ENCODE assay signal across 1 cellular context in the genomic region with DNA sequence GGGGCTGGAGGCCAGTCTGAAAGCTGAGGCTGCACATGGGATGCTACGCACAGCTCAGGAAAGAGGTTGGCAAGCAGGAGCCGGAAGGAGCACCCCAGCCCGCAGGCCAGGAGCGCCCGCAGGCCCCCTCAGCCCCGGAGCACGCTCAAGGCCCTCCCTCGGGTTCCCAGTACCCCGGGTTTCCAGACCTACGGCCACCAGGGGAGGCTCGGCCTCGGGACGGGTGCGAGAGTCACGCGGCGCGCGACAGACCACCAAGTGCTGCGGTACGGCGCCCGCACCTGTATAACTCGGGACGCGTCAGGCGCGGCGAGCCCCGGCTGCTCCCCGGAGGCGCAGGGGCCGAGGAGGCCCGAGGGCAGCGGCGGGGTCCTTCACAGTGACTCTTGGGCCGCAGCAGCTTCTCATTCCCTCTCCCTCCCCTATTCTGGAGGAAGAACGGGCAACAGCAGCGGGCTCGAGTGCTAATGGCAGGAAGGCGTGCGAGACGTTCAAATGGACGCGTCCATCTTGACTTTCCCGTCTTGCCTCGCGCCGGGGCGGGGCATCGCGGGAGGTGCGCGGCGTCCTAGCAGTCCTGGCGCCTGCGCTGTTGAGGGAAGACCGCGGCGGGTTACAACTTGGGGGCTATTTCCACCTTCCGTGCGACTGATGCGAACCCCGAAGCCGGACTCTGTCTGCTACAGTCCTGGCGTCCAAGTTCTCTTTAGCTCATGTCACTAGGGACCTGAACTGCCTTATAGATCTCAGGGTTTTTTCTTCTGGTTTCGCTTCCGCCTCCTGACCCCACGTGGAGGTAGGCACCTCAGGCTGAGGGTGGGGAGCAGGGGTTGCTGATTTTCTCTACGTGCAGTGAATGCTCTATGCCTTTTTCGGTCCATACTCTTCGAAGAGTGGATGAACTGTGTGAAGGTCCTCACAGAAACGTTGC.
TF ChIP-seq lines count a peak whose summit lies in the region.

A gene with protein sequence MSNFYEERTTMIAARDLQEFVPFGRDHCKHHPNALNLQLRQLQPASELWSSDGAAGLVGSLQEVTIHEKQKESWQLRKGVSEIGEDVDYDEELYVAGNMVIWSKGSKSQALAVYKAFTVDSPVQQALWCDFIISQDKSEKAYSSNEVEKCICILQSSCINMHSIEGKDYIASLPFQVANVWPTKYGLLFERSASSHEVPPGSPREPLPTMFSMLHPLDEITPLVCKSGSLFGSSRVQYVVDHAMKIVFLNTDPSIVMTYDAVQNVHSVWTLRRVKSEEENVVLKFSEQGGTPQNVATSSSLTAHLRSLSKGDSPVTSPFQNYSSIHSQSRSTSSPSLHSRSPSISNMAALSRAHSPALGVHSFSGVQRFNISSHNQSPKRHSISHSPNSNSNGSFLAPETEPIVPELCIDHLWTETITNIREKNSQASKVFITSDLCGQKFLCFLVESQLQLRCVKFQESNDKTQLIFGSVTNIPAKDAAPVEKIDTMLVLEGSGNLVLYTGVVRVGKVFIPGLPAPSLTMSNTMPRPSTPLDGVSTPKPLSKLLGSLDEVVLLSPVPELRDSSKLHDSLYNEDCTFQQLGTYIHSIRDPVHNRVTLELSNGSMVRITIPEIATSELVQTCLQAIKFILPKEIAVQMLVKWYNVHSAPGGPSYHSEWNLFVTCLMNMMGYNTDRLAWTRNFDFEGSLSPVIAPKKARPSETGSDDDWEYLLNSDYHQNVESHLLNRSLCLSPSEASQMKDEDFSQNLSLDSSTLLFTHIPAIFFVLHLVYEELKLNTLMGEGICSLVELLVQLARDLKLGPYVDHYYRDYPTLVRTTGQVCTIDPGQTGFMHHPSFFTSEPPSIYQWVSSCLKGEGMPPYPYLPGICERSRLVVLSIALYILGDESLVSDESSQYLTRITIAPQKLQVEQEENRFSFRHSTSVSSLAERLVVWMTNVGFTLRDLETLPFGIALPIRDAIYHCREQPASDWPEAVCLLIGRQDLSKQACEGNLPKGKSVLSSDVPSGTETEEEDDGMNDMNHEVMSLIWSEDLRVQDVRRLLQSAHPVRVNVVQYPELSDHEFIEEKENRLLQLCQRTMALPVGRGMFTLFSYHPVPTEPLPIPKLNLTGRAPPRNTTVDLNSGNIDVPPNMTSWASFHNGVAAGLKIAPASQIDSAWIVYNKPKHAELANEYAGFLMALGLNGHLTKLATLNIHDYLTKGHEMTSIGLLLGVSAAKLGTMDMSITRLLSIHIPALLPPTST (N-terminal part only) (minus strand): TSS at position 533 of the 931 bp plus-strand sequence. CDS start 3,368 bp downstream, outside the sequence.

TF ChIP-seq in HepG2, 621 proteins besides CTCF, POLR2A, EP300 and RAD21 (continued from another document and continues in another):
- TF ChIP-seq, protein P1, sequence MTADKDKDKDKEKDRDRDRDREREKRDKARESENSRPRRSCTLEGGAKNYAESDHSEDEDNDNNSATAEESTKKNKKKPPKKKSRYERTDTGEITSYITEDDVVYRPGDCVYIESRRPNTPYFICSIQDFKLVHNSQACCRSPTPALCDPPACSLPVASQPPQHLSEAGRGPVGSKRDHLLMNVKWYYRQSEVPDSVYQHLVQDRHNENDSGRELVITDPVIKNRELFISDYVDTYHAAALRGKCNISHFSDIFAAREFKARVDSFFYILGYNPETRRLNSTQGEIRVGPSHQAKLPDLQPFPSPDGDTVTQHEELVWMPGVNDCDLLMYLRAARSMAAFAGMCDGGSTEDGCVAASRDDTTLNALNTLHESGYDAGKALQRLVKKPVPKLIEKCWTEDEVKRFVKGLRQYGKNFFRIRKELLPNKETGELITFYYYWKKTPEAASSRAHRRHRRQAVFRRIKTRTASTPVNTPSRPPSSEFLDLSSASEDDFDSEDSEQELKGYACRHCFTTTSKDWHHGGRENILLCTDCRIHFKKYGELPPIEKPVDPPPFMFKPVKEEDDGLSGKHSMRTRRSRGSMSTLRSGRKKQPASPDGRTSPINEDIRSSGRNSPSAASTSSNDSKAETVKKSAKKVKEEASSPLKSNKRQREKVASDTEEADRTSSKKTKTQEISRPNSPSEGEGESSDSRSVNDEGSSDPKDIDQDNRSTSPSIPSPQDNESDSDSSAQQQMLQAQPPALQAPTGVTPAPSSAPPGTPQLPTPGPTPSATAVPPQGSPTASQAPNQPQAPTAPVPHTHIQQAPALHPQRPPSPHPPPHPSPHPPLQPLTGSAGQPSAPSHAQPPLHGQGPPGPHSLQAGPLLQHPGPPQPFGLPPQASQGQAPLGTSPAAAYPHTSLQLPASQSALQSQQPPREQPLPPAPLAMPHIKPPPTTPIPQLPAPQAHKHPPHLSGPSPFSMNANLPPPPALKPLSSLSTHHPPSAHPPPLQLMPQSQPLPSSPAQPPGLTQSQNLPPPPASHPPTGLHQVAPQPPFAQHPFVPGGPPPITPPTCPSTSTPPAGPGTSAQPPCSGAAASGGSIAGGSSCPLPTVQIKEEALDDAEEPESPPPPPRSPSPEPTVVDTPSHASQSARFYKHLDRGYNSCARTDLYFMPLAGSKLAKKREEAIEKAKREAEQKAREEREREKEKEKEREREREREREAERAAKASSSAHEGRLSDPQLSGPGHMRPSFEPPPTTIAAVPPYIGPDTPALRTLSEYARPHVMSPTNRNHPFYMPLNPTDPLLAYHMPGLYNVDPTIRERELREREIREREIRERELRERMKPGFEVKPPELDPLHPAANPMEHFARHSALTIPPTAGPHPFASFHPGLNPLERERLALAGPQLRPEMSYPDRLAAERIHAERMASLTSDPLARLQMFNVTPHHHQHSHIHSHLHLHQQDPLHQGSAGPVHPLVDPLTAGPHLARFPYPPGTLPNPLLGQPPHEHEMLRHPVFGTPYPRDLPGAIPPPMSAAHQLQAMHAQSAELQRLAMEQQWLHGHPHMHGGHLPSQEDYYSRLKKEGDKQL (CRISPR knock-in tag; IDR thresholded peaks at IDR 0.05; ENCODE audit: low read depth): no peak
- TF ChIP-seq NFKB2 (CRISPR knock-in tag; IDR thresholded peaks at IDR 0.05; ENCODE audit: borderline replicate concordance) (peak; percentile 94; the same call in 1 of the 2 replicates), KDM1A (CRISPR knock-in tag; IDR thresholded peaks at IDR 0.05) (no peak), ZNF746 (CRISPR knock-in tag; IDR thresholded peaks at IDR 0.05) (no peak), ATRX (CRISPR knock-in tag; IDR thresholded peaks at IDR 0.05; ENCODE audit: borderline replicate concordance) (no peak), ZNF724P (CRISPR knock-in tag; IDR thresholded peaks at IDR 0.05; ENCODE audit: borderline replicate concordance) (0 out of 2 replicates have a peak, but pooled peaks have one; percentile 70), ZNF33A (CRISPR knock-in tag; IDR thresholded peaks at IDR 0.05; ENCODE audit: borderline replicate concordance) (peak; percentile 87; the same call in 1 of the 2 replicates), TSC22D2 (CRISPR knock-in tag; IDR thresholded peaks at IDR 0.05; ENCODE audit: borderline replicate concordance) (peak; percentile 66), CHD2 (IDR thresholded peaks at IDR 0.05; ENCODE audit: low read depth, low read length) (peak; percentile 87), TCF12 (IDR thresholded peaks at IDR 0.05) (no peak), TCF12 (CRISPR knock-in tag; IDR thresholded peaks at IDR 0.05) (0 out of 2 replicates have a peak, but pooled peaks have one; percentile 61), ZSCAN29 (CRISPR knock-in tag; conservative IDR thresholded peaks at IDR 0.05) (no peak; the same call in 1 of the 2 replicates), GZF1 (CRISPR knock-in tag; IDR thresholded peaks at IDR 0.05) (peak; percentile 59), YEATS2 (CRISPR knock-in tag; IDR thresholded peaks at IDR 0.05; ENCODE audit: borderline replicate concordance) (peak; percentile 86), TBP (CRISPR knock-in tag; IDR thresholded peaks at IDR 0.05) (no peak), SAP130 (CRISPR knock-in tag; IDR thresholded peaks at IDR 0.05; ENCODE audit: low read depth) (peak; percentile 98), FOXA3 (CRISPR knock-in tag; IDR thresholded peaks at IDR 0.05) (peak; percentile 47; the same call in 1 of the 2 replicates), ZNF24 (IDR thresholded peaks at IDR 0.05) (no peak), RFX5 (IDR thresholded peaks at IDR 0.05; ENCODE audit: low read depth, low read length) (0 out of 2 replicates have a peak, but pooled peaks have one; percentile 35), ISX (CRISPR knock-in tag; conservative IDR thresholded peaks at IDR 0.05) (no peak), NFYC (CRISPR knock-in tag; IDR thresholded peaks at IDR 0.05) (no peak; the same call in 1 of the 2 replicates), TBX2 (CRISPR knock-in tag; IDR thresholded peaks at IDR 0.05; ENCODE audit: borderline replicate concordance) (peak; percentile 93), ZSCAN30 (CRISPR knock-in tag; IDR thresholded peaks at IDR 0.05) (peak; percentile 84; the same call in 1 of the 2 replicates), SRSF4 (IDR thresholded peaks at IDR 0.05; ENCODE audit: low read depth, low read length, poor library complexity, severe bottlenecking) (no peak)
- TF ChIP-seq, protein P2, sequence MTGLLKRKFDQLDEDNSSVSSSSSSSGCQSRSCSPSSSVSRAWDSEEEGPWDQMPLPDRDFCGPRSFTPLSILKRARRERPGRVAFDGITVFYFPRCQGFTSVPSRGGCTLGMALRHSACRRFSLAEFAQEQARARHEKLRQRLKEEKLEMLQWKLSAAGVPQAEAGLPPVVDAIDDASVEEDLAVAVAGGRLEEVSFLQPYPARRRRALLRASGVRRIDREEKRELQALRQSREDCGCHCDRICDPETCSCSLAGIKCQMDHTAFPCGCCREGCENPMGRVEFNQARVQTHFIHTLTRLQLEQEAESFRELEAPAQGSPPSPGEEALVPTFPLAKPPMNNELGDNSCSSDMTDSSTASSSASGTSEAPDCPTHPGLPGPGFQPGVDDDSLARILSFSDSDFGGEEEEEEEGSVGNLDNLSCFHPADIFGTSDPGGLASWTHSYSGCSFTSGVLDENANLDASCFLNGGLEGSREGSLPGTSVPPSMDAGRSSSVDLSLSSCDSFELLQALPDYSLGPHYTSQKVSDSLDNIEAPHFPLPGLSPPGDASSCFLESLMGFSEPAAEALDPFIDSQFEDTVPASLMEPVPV (CRISPR knock-in tag; IDR thresholded peaks at IDR 0.05): peak; percentile 92
- TF ChIP-seq, protein P3, sequence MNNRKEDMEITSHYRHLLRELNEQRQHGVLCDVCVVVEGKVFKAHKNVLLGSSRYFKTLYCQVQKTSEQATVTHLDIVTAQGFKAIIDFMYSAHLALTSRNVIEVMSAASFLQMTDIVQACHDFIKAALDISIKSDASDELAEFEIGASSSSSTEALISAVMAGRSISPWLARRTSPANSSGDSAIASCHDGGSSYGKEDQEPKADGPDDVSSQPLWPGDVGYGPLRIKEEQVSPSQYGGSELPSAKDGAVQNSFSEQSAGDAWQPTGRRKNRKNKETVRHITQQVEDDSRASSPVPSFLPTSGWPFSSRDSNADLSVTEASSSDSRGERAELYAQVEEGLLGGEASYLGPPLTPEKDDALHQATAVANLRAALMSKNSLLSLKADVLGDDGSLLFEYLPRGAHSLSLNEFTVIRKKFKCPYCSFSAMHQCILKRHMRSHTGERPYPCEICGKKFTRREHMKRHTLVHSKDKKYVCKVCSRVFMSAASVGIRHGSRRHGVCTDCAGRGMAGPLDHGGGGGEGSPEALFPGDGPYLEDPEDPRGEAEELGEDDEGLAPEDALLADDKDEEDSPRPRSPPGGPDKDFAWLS (CRISPR knock-in tag; IDR thresholded peaks at IDR 0.05; ENCODE audit: borderline replicate concordance): no peak
- TF ChIP-seq, protein P4, sequence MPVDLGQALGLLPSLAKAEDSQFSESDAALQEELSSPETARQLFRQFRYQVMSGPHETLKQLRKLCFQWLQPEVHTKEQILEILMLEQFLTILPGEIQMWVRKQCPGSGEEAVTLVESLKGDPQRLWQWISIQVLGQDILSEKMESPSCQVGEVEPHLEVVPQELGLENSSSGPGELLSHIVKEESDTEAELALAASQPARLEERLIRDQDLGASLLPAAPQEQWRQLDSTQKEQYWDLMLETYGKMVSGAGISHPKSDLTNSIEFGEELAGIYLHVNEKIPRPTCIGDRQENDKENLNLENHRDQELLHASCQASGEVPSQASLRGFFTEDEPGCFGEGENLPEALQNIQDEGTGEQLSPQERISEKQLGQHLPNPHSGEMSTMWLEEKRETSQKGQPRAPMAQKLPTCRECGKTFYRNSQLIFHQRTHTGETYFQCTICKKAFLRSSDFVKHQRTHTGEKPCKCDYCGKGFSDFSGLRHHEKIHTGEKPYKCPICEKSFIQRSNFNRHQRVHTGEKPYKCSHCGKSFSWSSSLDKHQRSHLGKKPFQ (CRISPR knock-in tag; IDR thresholded peaks at IDR 0.05; ENCODE audit: insufficient replicate concordance): peak; percentile 80
- TF ChIP-seq, protein P5, sequence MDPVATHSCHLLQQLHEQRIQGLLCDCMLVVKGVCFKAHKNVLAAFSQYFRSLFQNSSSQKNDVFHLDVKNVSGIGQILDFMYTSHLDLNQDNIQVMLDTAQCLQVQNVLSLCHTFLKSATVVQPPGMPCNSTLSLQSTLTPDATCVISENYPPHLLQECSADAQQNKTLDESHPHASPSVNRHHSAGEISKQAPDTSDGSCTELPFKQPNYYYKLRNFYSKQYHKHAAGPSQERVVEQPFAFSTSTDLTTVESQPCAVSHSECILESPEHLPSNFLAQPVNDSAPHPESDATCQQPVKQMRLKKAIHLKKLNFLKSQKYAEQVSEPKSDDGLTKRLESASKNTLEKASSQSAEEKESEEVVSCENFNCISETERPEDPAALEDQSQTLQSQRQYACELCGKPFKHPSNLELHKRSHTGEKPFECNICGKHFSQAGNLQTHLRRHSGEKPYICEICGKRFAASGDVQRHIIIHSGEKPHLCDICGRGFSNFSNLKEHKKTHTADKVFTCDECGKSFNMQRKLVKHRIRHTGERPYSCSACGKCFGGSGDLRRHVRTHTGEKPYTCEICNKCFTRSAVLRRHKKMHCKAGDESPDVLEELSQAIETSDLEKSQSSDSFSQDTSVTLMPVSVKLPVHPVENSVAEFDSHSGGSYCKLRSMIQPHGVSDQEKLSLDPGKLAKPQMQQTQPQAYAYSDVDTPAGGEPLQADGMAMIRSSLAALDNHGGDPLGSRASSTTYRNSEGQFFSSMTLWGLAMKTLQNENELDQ (CRISPR knock-in tag; IDR thresholded peaks at IDR 0.05; ENCODE audit: borderline replicate concordance): peak; percentile 59; the same call in 1 of the 2 replicates
- TF ChIP-seq, protein P6, sequence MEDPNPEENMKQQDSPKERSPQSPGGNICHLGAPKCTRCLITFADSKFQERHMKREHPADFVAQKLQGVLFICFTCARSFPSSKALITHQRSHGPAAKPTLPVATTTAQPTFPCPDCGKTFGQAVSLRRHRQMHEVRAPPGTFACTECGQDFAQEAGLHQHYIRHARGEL (CRISPR knock-in tag; IDR thresholded peaks at IDR 0.05): peak; percentile 68; the same call in 1 of the 2 replicates
- TF ChIP-seq, protein P7, sequence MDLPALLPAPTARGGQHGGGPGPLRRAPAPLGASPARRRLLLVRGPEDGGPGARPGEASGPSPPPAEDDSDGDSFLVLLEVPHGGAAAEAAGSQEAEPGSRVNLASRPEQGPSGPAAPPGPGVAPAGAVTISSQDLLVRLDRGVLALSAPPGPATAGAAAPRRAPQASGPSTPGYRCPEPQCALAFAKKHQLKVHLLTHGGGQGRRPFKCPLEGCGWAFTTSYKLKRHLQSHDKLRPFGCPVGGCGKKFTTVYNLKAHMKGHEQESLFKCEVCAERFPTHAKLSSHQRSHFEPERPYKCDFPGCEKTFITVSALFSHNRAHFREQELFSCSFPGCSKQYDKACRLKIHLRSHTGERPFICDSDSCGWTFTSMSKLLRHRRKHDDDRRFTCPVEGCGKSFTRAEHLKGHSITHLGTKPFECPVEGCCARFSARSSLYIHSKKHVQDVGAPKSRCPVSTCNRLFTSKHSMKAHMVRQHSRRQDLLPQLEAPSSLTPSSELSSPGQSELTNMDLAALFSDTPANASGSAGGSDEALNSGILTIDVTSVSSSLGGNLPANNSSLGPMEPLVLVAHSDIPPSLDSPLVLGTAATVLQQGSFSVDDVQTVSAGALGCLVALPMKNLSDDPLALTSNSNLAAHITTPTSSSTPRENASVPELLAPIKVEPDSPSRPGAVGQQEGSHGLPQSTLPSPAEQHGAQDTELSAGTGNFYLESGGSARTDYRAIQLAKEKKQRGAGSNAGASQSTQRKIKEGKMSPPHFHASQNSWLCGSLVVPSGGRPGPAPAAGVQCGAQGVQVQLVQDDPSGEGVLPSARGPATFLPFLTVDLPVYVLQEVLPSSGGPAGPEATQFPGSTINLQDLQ (CRISPR knock-in tag; IDR thresholded peaks at IDR 0.05): peak; percentile 95
